Comparison of ENCODE assay signal across 14 cellular contexts in genomic region chr15:92619380-92620101, GRCh38. TPM values are rescaled to one million over a fixed set of nuclear protein-coding genes. Genes with fewer than 3 reads are reported as not detected.
DNase-seq lines count a peak whose midpoint lies in the region; ATAC-seq, FAIRE-seq and TF ChIP-seq lines count a peak whose summit lies in the region.
"Had no signal": no experiment of that assay in that cellular context is flagged by ENCODE, and none has a peak within 500 bp of the region (broad histone marks: within the 10 kb centered on the region; RNA-seq: fewer than 3 reads in every experiment).

No MANE protein-coding gene starts in this region.

- CTCF ChIA-PET in HepG2 (lab: Yijun Ruan, JAX; ENCODE audit: low intra/inter-chr PET ratio, low total read pairs), result no interaction called here
- CTCF ChIA-PET in PC-9 (lab: Charles Lee), result no interaction called here
- CTCF ChIA-PET in CD8-positive, alpha-beta memory T cell (lab: Charles Lee), result no interaction called here

- H3K27me3 Mint-ChIP-seq in CD8-positive, alpha-beta memory T cell, result peaks cover 0 to 6% of the 10 kb centered on the region in 2 donors

- H3K9me3 Mint-ChIP-seq in CD8-positive, alpha-beta memory T cell, result no peaks in the 10 kb centered on the region
- H3K9me3 Mint-ChIP-seq: IgD-negative memory B cell had no signal

- H3K27me3 ChIP-seq in liver (ENCODE audit: control insufficient read depth in 4 of 4, insufficient read depth in 4 of 4, low read length in 3 of 4) (no peaks in the 10 kb centered on the region), HepG2 (ENCODE audit: control insufficient read depth in 1 of 2, insufficient read depth in 2 of 2, low read length in 2 of 2) (no peaks in the 10 kb centered on the region; a peak in 1 of 5 replicates), ovary (no peaks in the 10 kb centered on the region), PC-9 (ENCODE audit: insufficient read depth, low read depth) (no peaks in the 10 kb centered on the region)
- H3K27me3 ChIP-seq in CD8-positive, alpha-beta memory T cell (ENCODE audit: insufficient read depth, low read length, poor library complexity, severe bottlenecking), result no peaks in the 10 kb centered on the region

- no peaks in the 10 kb centered on the region for H3K9me2 ChIP-seq in PC-9 (ENCODE audit: insufficient read depth)

- H3K4me1 ChIP-seq in liver (ENCODE audit: control insufficient read depth in 4 of 4, insufficient read depth in 4 of 4, low read length in 3 of 4) (peaks cover 8 to 29% (median 19%) of the 10 kb centered on the region in 4 donors), HepG2 (ENCODE audit: insufficient read depth, low read length) (peaks cover 32% of the 10 kb centered on the region), ovary (ENCODE audit: insufficient read depth) (peaks cover 17% of the 10 kb centered on the region), PC-9 (replicated peaks; ENCODE audit: insufficient read depth) (no peaks in the 10 kb centered on the region; the same call in 1 of the 2 replicates)
- no peaks in the 10 kb centered on the region for H3K4me1 ChIP-seq in CD8-positive, alpha-beta memory T cell (ENCODE audit: insufficient read depth, low read length)

- H3K4me2 ChIP-seq in HepG2 (ENCODE audit: low read depth, low read length) (no peak overlapping the region), PC-9 (no peak overlapping the region)

- H3K27ac ChIP-seq in liver (ENCODE audit: low read depth in 1 of 2, low read length in 2 of 2) (no peak overlapping the region), HepG2 (ENCODE audit: extremely low read length, insufficient read depth, low read length) (no peak overlapping the region), ovary (peak overlapping the region; percentile 70 to 82), PC-9 (no peak overlapping the region)
- H3K27ac ChIP-seq in CD8-positive, alpha-beta memory T cell (ENCODE audit: low read depth, low read length), result no peak overlapping the region

- no peak for FAIRE-seq in HepG2 (lab: Jason Lieb, UNC)

- BruUV-seq in HepG2 (replicated peaks; lab: Mats Ljungman, UMichigan) (no TSS peak), PC-9 (replicated peaks; lab: Mats Ljungman, UMichigan) (no TSS peak)

- H3K36me3 ChIP-seq in liver (ENCODE audit: control insufficient read depth in 4 of 4, insufficient read depth in 3 of 4, low read depth in 1 of 4, low read length in 3 of 4), result no peaks in the 10 kb centered on the region
- no peaks in the 10 kb centered on the region for H3K36me3 ChIP-seq in HepG2 (replicated peaks in 1 of 2; ENCODE audit: control insufficient read depth in 1 of 2, insufficient read depth in 2 of 2, low read length in 2 of 2)
- H3K36me3 ChIP-seq in ovary, result no peaks in the 10 kb centered on the region
- peaks cover 8% of the 10 kb centered on the region; the same call in 1 of the 2 replicates for H3K36me3 ChIP-seq in PC-9 (ENCODE audit: low read depth)
- H3K36me3 ChIP-seq in CD8-positive, alpha-beta memory T cell (ENCODE audit: insufficient read depth, low read length), result no peaks in the 10 kb centered on the region

- H3K9me3 ChIP-seq in liver (ENCODE audit: control insufficient read depth in 4 of 4, low read length in 3 of 4) (no peaks in the 10 kb centered on the region), HepG2 (ENCODE audit: low read length) (no peaks in the 10 kb centered on the region), ovary (no peaks in the 10 kb centered on the region), PC-9 (ENCODE audit: insufficient read depth, low read depth) (no peaks in the 10 kb centered on the region)
- no peaks in the 10 kb centered on the region for H3K9me3 ChIP-seq in CD8-positive, alpha-beta memory T cell (ENCODE audit: low read length)

- H3K4me1 Mint-ChIP-seq in CD8-positive, alpha-beta memory T cell, result no peaks in the 10 kb centered on the region
- H3K4me1 Mint-ChIP-seq: IgD-negative memory B cell had no signal

- TF ChIP-seq RAD21 in liver (IDR thresholded peaks at IDR 0.05) (peak; percentile 37 to 55), HepG2 (CRISPR knock-in tag; IDR thresholded peaks at IDR 0.05) (no peak)

- H3F3A ChIP-seq in PC-9 (ENCODE audit: insufficient read depth, low read depth), result peaks cover 11% of the 10 kb centered on the region

- peak; percentile 7 for TF ChIP-seq CTCF in liver (IDR thresholded peaks at IDR 0.05; ENCODE audit: low read depth, low read length, missing input control)
- TF ChIP-seq CTCF in HepG2 (CRISPR knock-in tag; IDR thresholded peaks at IDR 0.05), result no peak
- TF ChIP-seq CTCF in fibroblast of mammary gland (conservative IDR thresholded peaks at IDR 0.05; ENCODE audit: control insufficient read depth, insufficient read depth, low read depth, low read length), result no peak
- no peak for TF ChIP-seq CTCF in ovary (IDR thresholded peaks at IDR 0.05)
- no peak for TF ChIP-seq CTCF in PC-9 (conservative IDR thresholded peaks at IDR 0.05)

- TF ChIP-seq EP300 in HepG2 (IDR thresholded peaks at IDR 0.05; ENCODE audit: low read depth in 2 of 2, low read length in 2 of 2) (no peak), HepG2 (CRISPR knock-in tag; IDR thresholded peaks at IDR 0.05; ENCODE audit: borderline replicate concordance) (no peak), ovary (IDR thresholded peaks at IDR 0.05) (no peak)

- H3K9ac ChIP-seq in liver (ENCODE audit: low read depth in 1 of 2, low read length in 2 of 2) (no peak overlapping the region), HepG2 (ENCODE audit: insufficient read depth, low read depth, low read length) (no peak overlapping the region)

- TF ChIP-seq POLR2A in HepG2 (IDR thresholded peaks at IDR 0.05; ENCODE audit: insufficient read depth in 1 of 2, low read depth in 2 of 2, low read length in 2 of 2) (no peak), ovary (IDR thresholded peaks at IDR 0.05) (no peak)

- intact Hi-C loops in HepG2 (cut with micrococcal nuclease; ENCODE audit: unreplicated experiment), result loop anchor here (10.0 kb wide), 1 partner anchor 45 kb away; no protein-coding TSS in a partner anchor
- intact Hi-C loops in ovary (cut with DNase I), result loop anchor here in 1 of 4 donors (5.0 to 10.0 kb wide), 2 partner anchors 48 to 95 kb away; no protein-coding TSS in a partner anchor
- intact Hi-C loops in PC-9 (cut with micrococcal nuclease; ENCODE audit: unreplicated experiment), result loop anchor here (10.0 kb wide), 1 partner anchor 95 kb away; no protein-coding TSS in a partner anchor

- 74% methylated on average over 4 of the region's 4 CpGs for WGBS in liver
- 66% methylated on average over 4 of the region's 4 CpGs for WGBS in HepG2 (ENCODE audit: low lambda C conversion rate)
- WGBS in ovary, 3 donors, result 46 to 56% (median 48%) methylated on average over 4 of the region's 4 CpGs

- no peak overlapping the region for H3K27ac Mint-ChIP-seq in CD8-positive, alpha-beta memory T cell
- H3K27ac Mint-ChIP-seq: IgD-negative memory B cell had no signal

- DNase-seq in HepG2 (ENCODE audit: low spot score) (no peak), fibroblast of mammary gland (ENCODE audit: low read depth) (peak; percentile 48), ovary (peak; percentile 59 to 71 (median 68)), PC-9 (no peak), midbrain (lab: John Stamatoyannopoulos, UW) (no peak)
- DNase-seq in CD8-positive, alpha-beta memory T cell, result no peak
- no peak for DNase-seq in activated CD4-positive, alpha-beta T cell treated with anti-CD3 and anti-CD28 coated beads for 48 hours
- DNase-seq: amniotic stem cell, GOT3, NCI-H2029, T-helper 2 cell had no signal

- H3K79me2 ChIP-seq in HepG2 (ENCODE audit: insufficient read depth, low read length), result no peaks in the 10 kb centered on the region
- peaks cover 61% of the 10 kb centered on the region for H3K79me2 ChIP-seq in PC-9 (ENCODE audit: low read depth)

- no peak overlapping the region for H2AFZ ChIP-seq in HepG2 (ENCODE audit: low read length)
- H2AFZ ChIP-seq in PC-9, result no peak overlapping the region

- POLR2A ChIA-PET in HepG2 (lab: Yijun Ruan, JAX) (no interaction called here), PC-9 (lab: Charles Lee; ENCODE audit: unreplicated experiment) (no interaction called here)
- POLR2A ChIA-PET in CD8-positive, alpha-beta memory T cell (lab: Charles Lee), result no interaction called here

- in situ Hi-C loops in HepG2 (cut with HindIII; ENCODE audit: extremely low pct_ligation_motif_present, low pct_unique_long_range_greater_than_20kb), result no loop called here

- H3K4me3 ChIP-seq in liver (ENCODE audit: low read depth in 1 of 3, low read length in 3 of 3), result no peak overlapping the region
- no peak overlapping the region for H3K4me3 ChIP-seq in HepG2 (replicated peaks in 1 of 3; ENCODE audit: insufficient read depth in 1 of 3, low read depth in 2 of 3, low read length in 3 of 3)
- H3K4me3 ChIP-seq in fibroblast of mammary gland (ENCODE audit: control insufficient read depth, low read depth, low read length), result no peak overlapping the region
- no peak overlapping the region for H3K4me3 ChIP-seq in ovary
- no peak overlapping the region for H3K4me3 ChIP-seq in PC-9
- H3K4me3 ChIP-seq in CD8-positive, alpha-beta memory T cell (ENCODE audit: low read length), result no peak overlapping the region
- H3K4me3 ChIP-seq: lung had no signal

- no peaks in the 10 kb centered on the region for H3K36me3 Mint-ChIP-seq in CD8-positive, alpha-beta memory T cell
- H3K36me3 Mint-ChIP-seq: IgD-negative memory B cell had no signal

- H3K4me3 Mint-ChIP-seq in CD8-positive, alpha-beta memory T cell, result no peak overlapping the region
- H3K4me3 Mint-ChIP-seq: IgD-negative memory B cell had no signal

- H4K20me1 ChIP-seq in HepG2 (ENCODE audit: insufficient read depth, low read length) (no peaks in the 10 kb centered on the region), PC-9 (ENCODE audit: insufficient read depth) (no peaks in the 10 kb centered on the region; the same call in 1 of the 2 replicates)

- ATAC-seq in HepG2, result no peak

RNA-seq across cellular contexts. Expression of gene FAM174B, which starts 36.0 kb away (rescaled TPM):
- total RNA-seq in liver (1 to 10 TPM; 2.5 to 3.8 TPM), HepG2 (2016; rRNA removed; fragmentation: Illumina TruSeq; extraction: Trizol) (1.3 and 2.1 TPM in 2 replicates), ovary (10 to 100 TPM in 6 of 7 donors, 1 to 10 TPM in 1; 2.5 to 31.5 (median 15.4) TPM), PC-9 (2021) (77.5 and 90.3 TPM in 2 replicates)
- polyA plus RNA-seq in liver (1 to 10 TPM; 3.7 to 4.5 TPM), HepG2 (2011; rRNA removed) (0.68 and 0.90 TPM in 2 replicates), ovary (10 to 100 TPM; 11.8 to 15.5 TPM)
- total RNA-seq in HepG2 (2016; cell fraction: cytosol; rRNA removed; fragmentation: Illumina TruSeq; extraction: Trizol; ENCODE audit: low read depth), result 1.6 and 1.7 TPM in 2 replicates
- 1.1 and 2.1 TPM in 2 replicates for total RNA-seq in HepG2 (2016; cell fraction: insoluble cytoplasmic fraction; rRNA removed; fragmentation: Illumina TruSeq; extraction: Trizol)
- 1.0 and 1.9 TPM in 2 replicates for total RNA-seq in HepG2 (2016; cell fraction: membrane; rRNA removed; fragmentation: Illumina TruSeq; extraction: Trizol)
- total RNA-seq in HepG2 (2016; cell fraction: nucleus; rRNA removed; fragmentation: Illumina TruSeq; extraction: Trizol), result 2.5 and 4.4 TPM in 2 replicates
- 0.47 TPM in 1 of 2 replicates, not detected in the other for polyA plus RNA-seq in HepG2 (2011; cell fraction: cytosol; rRNA removed)
- 0.92 and 0.97 TPM in 2 replicates for polyA plus RNA-seq in HepG2 (2011; cell fraction: nucleus; rRNA removed)
- polyA plus RNA-seq in HepG2 (2012), result 0.55 TPM in 2 replicates
- 0.67 TPM in 1 of 2 replicates, not detected in the other for polyA plus RNA-seq in HepG2 (2016; cell fraction: cytosol; fragmentation: Illumina TruSeq; extraction: Trizol; ENCODE audit: low read depth)
- polyA plus RNA-seq in HepG2 (2016; cell fraction: insoluble cytoplasmic fraction; fragmentation: Illumina TruSeq; extraction: Trizol; ENCODE audit: low read depth), result 0.79 and 1.3 TPM in 2 replicates
- polyA plus RNA-seq in HepG2 (2016; cell fraction: membrane; fragmentation: Illumina TruSeq; extraction: Trizol; ENCODE audit: low read depth), result 0.34 and 0.90 TPM in 2 replicates
- 3.7 and 6.7 TPM in 2 replicates for polyA plus RNA-seq in HepG2 (2016; cell fraction: nucleus; fragmentation: Illumina TruSeq; extraction: Trizol; ENCODE audit: insufficient read depth, low read depth)
- polyA minus RNA-seq in HepG2 (2011; rRNA and poly(A)+ RNA removed; ENCODE audit: low replicate concordance), result 0.22 and 12.1 TPM in 2 replicates
- polyA minus RNA-seq in HepG2 (2011; cell fraction: cytosol; rRNA and poly(A)+ RNA removed), result 1.9 TPM in 1 of 2 replicates, not detected in the other
- polyA minus RNA-seq in HepG2 (2011; cell fraction: nucleus; rRNA and poly(A)+ RNA removed), result 3.2 and 4.8 TPM in 2 replicates
- 1 to 10 TPM; 3.9 TPM for total RNA-seq in CD8-positive, alpha-beta memory T cell
- 0.82 TPM for polyA plus RNA-seq in CD8-positive, alpha-beta memory T cell

Comparison
In these comparisons a context has a peak if more than half of its experiments do, and no peak if none do; other contexts are left out.
1. H3K27ac ChIP-seq: peak in ovary (2 of 2); none in liver (0 of 2), HepG2 (single experiment), PC-9 (single experiment) and CD8-positive, alpha-beta memory T cell (single experiment).
2. DNase-seq: peak in fibroblast of mammary gland (single experiment) and ovary (5 of 5); none in HepG2 (single experiment), PC-9 (0 of 2), CD8-positive, alpha-beta memory T cell (0 of 5), midbrain (single experiment) and activated CD4-positive, alpha-beta T cell treated with anti-CD3 and anti-CD28 coated beads for 48 hours (single experiment).